ENCODE assay signal across 20 cellular contexts in genomic region chr15:53110999-53111398, GRCh38.
"Had no signal": no experiment of that assay in that cellular context is flagged by ENCODE, and none has a peak within 500 bp of the region (broad histone marks: within the 10 kb centered on the region; RNA-seq: fewer than 3 reads in every experiment).

No MANE protein-coding gene starts in this region.

- H3K27ac Mint-ChIP-seq: naive thymus-derived CD8-positive, alpha-beta T cell; stimulated activated memory B cell treated with anti-CD40 and anti-IgM and Interleukin-4, amounts not matched to agents 10 μg/mL and 1 μg/mL and 100 μg/mL, for 72 hours; stimulated activated naive CD8-positive, alpha-beta T cell treated with anti-CD3 and anti-CD28 coated beads, Interleukin-15, Interleukin-2, amounts not matched to agents 100 ng/mL and 50 ng/mL, for 24 hours had no signal

- H3K27me3 Mint-ChIP-seq: stimulated activated memory B cell treated with anti-CD40 and anti-IgM and Interleukin-4, amounts not matched to agents 10 μg/mL and 1 μg/mL and 100 μg/mL, for 72 hours; stimulated activated naive CD8-positive, alpha-beta T cell treated with anti-CD3 and anti-CD28 coated beads, Interleukin-15, Interleukin-2, amounts not matched to agents 100 ng/mL and 50 ng/mL, for 24 hours had no signal

- H3K4me3 ChIP-seq: esophagus muscularis mucosa, gastrocnemius medialis, mucosa of descending colon, ovary, prostate gland, right lobe of liver, spleen, tibial nerve, upper lobe of right lung, vagina had no signal

- H3K36me3 ChIP-seq: esophagus muscularis mucosa, gastrocnemius medialis, ovary, prostate gland, right lobe of liver, spleen, tibial nerve, upper lobe of right lung, vagina had no signal

- H3K9me3 ChIP-seq: gastrocnemius medialis, mucosa of descending colon, ovary, prostate gland, right lobe of liver, tibial nerve, upper lobe of right lung, vagina had no signal

- H3K4me3 Mint-ChIP-seq: naive thymus-derived CD8-positive, alpha-beta T cell; stimulated activated memory B cell treated with anti-CD40 and anti-IgM and Interleukin-4, amounts not matched to agents 10 μg/mL and 1 μg/mL and 100 μg/mL, for 72 hours; stimulated activated naive CD8-positive, alpha-beta T cell treated with anti-CD3 and anti-CD28 coated beads, Interleukin-15, Interleukin-2, amounts not matched to agents 100 ng/mL and 50 ng/mL, for 24 hours had no signal

- H3K9me3 Mint-ChIP-seq: stimulated activated memory B cell treated with anti-CD40 and anti-IgM and Interleukin-4, amounts not matched to agents 10 μg/mL and 1 μg/mL and 100 μg/mL, for 72 hours; stimulated activated naive CD8-positive, alpha-beta T cell treated with anti-CD3 and anti-CD28 coated beads, Interleukin-15, Interleukin-2, amounts not matched to agents 100 ng/mL and 50 ng/mL, for 24 hours had no signal

- H3K4me1 ChIP-seq: esophagus muscularis mucosa, gastrocnemius medialis, prostate gland, spleen, tibial nerve, upper lobe of right lung, vagina had no signal

- DNase-seq: effector memory CD4-positive, alpha-beta T cell; gastrocnemius medialis; glutamatergic neuron; kidney glomerular epithelial cell; mucosa of descending colon; naive thymus-derived CD8-positive, alpha-beta T cell; ovary; right lobe of liver; spleen; stimulated activated CD4-positive, alpha-beta T cell treated with anti-CD3 and anti-CD28 coated beads, Interleukin-15, amount 100 ng/mL, for 24 hours; stimulated activated CD4-positive, alpha-beta T cell treated with anti-CD3 and anti-CD28 coated beads, Interleukin-1b, Interleukin-23, amount 100 ng/mL, for 48 hours; stimulated activated CD4-positive, alpha-beta T cell treated with anti-CD3 and anti-CD28 coated beads, Interleukin-4, amount 100 ng/mL, for 24 hours; upper lobe of right lung had no signal

- H3K36me3 Mint-ChIP-seq: naive thymus-derived CD8-positive, alpha-beta T cell; stimulated activated memory B cell treated with anti-CD40 and anti-IgM and Interleukin-4, amounts not matched to agents 10 μg/mL and 1 μg/mL and 100 μg/mL, for 72 hours had no signal

- H3K27me3 ChIP-seq: esophagus muscularis mucosa, gastrocnemius medialis, ovary, right lobe of liver, tibial nerve, upper lobe of right lung, vagina had no signal

- H3K27ac ChIP-seq: epithelial cell of prostate, esophagus muscularis mucosa, gastrocnemius medialis, ovary, prostate gland, right lobe of liver, spleen, tibial nerve, upper lobe of right lung, vagina had no signal

- H3K4me1 Mint-ChIP-seq: naive thymus-derived CD8-positive, alpha-beta T cell; stimulated activated memory B cell treated with anti-CD40 and anti-IgM and Interleukin-4, amounts not matched to agents 10 μg/mL and 1 μg/mL and 100 μg/mL, for 72 hours had no signal

- ATAC-seq: gastrocnemius medialis; mucosa of descending colon; naive thymus-derived CD8-positive, alpha-beta T cell; right lobe of liver; stimulated activated memory B cell treated with anti-CD40 and anti-IgM and Interleukin-4, amounts not matched to agents 10 μg/mL and 1 μg/mL and 100 μg/mL, for 72 hours; upper lobe of right lung had no signal
